In genomic region chr19:17555929-17556813, GRCh38 we compare ENCODE assay signal across 8 cellular contexts. TPM values are rescaled to one million over a fixed set of nuclear protein-coding genes. Genes with fewer than 3 reads are reported as not detected.
DNase-seq lines count a peak whose midpoint lies in the region; ATAC-seq and TF ChIP-seq lines count a peak whose summit lies in the region.

No MANE protein-coding gene starts in this region.

- in situ Hi-C loops in astrocyte of the spinal cord (cut with HindIII; ENCODE audit: low sequenced_read_pairs) = no loop called here

- no peaks in the 10 kb centered on the region for H3K9me2 ChIP-seq in PC-9 (ENCODE audit: insufficient read depth)

- BruUV-seq in PC-9 (replicated peaks; lab: Mats Ljungman, UMichigan) = TSS peak; percentile 80

- H3K4me2 ChIP-seq in PC-9 = peak overlapping the region; percentile 73

- POLR2A ChIA-PET in BJ (lab: Charles Lee) = no interaction called here
- POLR2A ChIA-PET in PC-9 (lab: Charles Lee; ENCODE audit: unreplicated experiment) = no interaction called here

- H2AFZ ChIP-seq in PC-9 = peak overlapping the region; percentile 86

- peak overlapping the region; percentile 39 for H3K9ac ChIP-seq in iPS-18a (ENCODE audit: low read length)

- intact Hi-C loops in PC-9 (cut with micrococcal nuclease; ENCODE audit: unreplicated experiment) = loop anchor here (5.0 to 10.0 kb wide), 2 partner anchors 44 to 81 kb away; partner anchors contain the start of genes PGLS and SLC27A1
- intact Hi-C loops in sciatic nerve (cut with DNase I) = no loop called here

- H3K4me3 ChIP-seq in BJ (ENCODE audit: low read depth, low read length) (peak overlapping the region; percentile 97), PC-9 (peak overlapping the region; percentile 95), astrocyte of the spinal cord (ENCODE audit: low read depth, low read length) (peak overlapping the region; percentile 86), iPS-18a (ENCODE audit: low read length) (peak overlapping the region; percentile 73)

- CTCF ChIA-PET in BJ (lab: Yijun Ruan, JAX) (interaction anchor here (0.9 to 2.1 kb wide), 4 partner anchors 14 to 20 kb away, joined by 3 to 14 read pairs (median 6); no protein-coding TSS in a partner anchor), PC-9 (lab: Charles Lee) (interaction anchor here (0.6 to 1.1 kb wide), 2 partner anchors 18 to 210 kb away, joined by 3 to 7 read pairs; no protein-coding TSS in a partner anchor)

- H3K79me2 ChIP-seq in PC-9 (ENCODE audit: low read depth) = peaks cover 18% of the 10 kb centered on the region

- H3K27me3 ChIP-seq in BJ (ENCODE audit: control insufficient read depth, insufficient read depth, low read length) = no peaks in the 10 kb centered on the region
- no peaks in the 10 kb centered on the region for H3K27me3 ChIP-seq in PC-9 (ENCODE audit: insufficient read depth, low read depth)
- no peaks in the 10 kb centered on the region for H3K27me3 ChIP-seq in iPS-18a (ENCODE audit: control insufficient read depth, insufficient read depth, low read length)

- 0 out of 2 replicates have a peak, but pooled peaks cover 5% of the 10 kb centered on the region for H4K20me1 ChIP-seq in PC-9 (ENCODE audit: insufficient read depth)

- H3K4me1 ChIP-seq in PC-9 (replicated peaks; ENCODE audit: insufficient read depth) = peaks cover 7% of the 10 kb centered on the region
- H3K4me1 ChIP-seq in iPS-18a (ENCODE audit: control insufficient read depth, low read depth, low read length) = no peaks in the 10 kb centered on the region

- DNase-seq in BJ (ENCODE audit: low read depth) (no peak), PC-9 (peak; percentile 71 to 79), astrocyte of the spinal cord (ENCODE audit: low read depth, low spot score) (peak; percentile 47), sciatic nerve (ENCODE audit: low spot score) (peak; percentile 80), DMS153 (lab: John Stamatoyannopoulos, UW) (no peak)

- TF ChIP-seq CTCF in BJ (IDR thresholded peaks at IDR 0.05; ENCODE audit: insufficient read depth, low read depth, low read length) (peak; percentile 22; the same call in 1 of the 2 replicates), PC-9 (conservative IDR thresholded peaks at IDR 0.05) (no peak), astrocyte of the spinal cord (IDR thresholded peaks at IDR 0.05; ENCODE audit: low read depth, low read length) (peak; percentile 35)

- peaks cover 19% of the 10 kb centered on the region; the same call in 1 of the 2 replicates for H3F3A ChIP-seq in PC-9 (ENCODE audit: insufficient read depth, low read depth)

- H3K9me3 ChIP-seq in PC-9 (ENCODE audit: insufficient read depth, low read depth) (no peaks in the 10 kb centered on the region), iPS-18a (ENCODE audit: control insufficient read depth, low read depth, low read length) (no peaks in the 10 kb centered on the region)

- H3K27ac ChIP-seq in PC-9 (0 out of 2 replicates have a peak overlapping the region, but pooled peaks have one; percentile 0), iPS-18a (ENCODE audit: low read length) (no peak overlapping the region)

- H3K36me3 ChIP-seq in BJ (ENCODE audit: control insufficient read depth, insufficient read depth, low read length) = peaks cover 12% of the 10 kb centered on the region
- H3K36me3 ChIP-seq in PC-9 (ENCODE audit: low read depth) = no peaks in the 10 kb centered on the region
- no peaks in the 10 kb centered on the region for H3K36me3 ChIP-seq in iPS-18a (ENCODE audit: control insufficient read depth, low read depth, low read length)

- ATAC-seq in GM18867 (IDR thresholded peaks at IDR 0.05; ENCODE audit: unreplicated experiment) (peak; percentile 37), HG03097 (IDR thresholded peaks at IDR 0.05; ENCODE audit: low FRiP score, unreplicated experiment) (peak; percentile 25), sciatic nerve (peak; percentile 61)

RNA-seq across cellular contexts. Expression of gene COLGALT1, which starts 0.7 kb away (rescaled TPM):
- 124 and 158 TPM in 2 replicates for polyA plus RNA-seq in BJ (2011; rRNA removed)
- polyA minus RNA-seq in BJ (2011; rRNA and poly(A)+ RNA removed) = 179 and 281 TPM in 2 replicates
- 82.9 and 88.8 TPM in 2 replicates for total RNA-seq in PC-9 (2021)
- 84.0 TPM for total RNA-seq in sciatic nerve

RNA-seq across cellular contexts. Expression of gene PGLS, which starts 44.7 kb away (rescaled TPM):
- polyA plus RNA-seq in BJ (2011; rRNA removed) = 73.4 and 89.2 TPM in 2 replicates
- 73.8 and 114 TPM in 2 replicates for polyA minus RNA-seq in BJ (2011; rRNA and poly(A)+ RNA removed)
- 175 and 290 TPM in 2 replicates for total RNA-seq in PC-9 (2021)
- 47.3 TPM for total RNA-seq in sciatic nerve

Comparison
In these comparisons a context has a peak if more than half of its experiments do, and no peak if none do; other contexts are left out.
1. DNase-seq: peak in PC-9 (2 of 2), astrocyte of the spinal cord (single experiment) and sciatic nerve (single experiment); none in BJ (single experiment) and DMS153 (single experiment).
2. Peak in every context shown above with its lines, with median percentiles within 50 percentile points of each other: H3K4me3 ChIP-seq and ATAC-seq.